Comparison of ENCODE assay signal across 19 cellular contexts in the genomic region with DNA sequence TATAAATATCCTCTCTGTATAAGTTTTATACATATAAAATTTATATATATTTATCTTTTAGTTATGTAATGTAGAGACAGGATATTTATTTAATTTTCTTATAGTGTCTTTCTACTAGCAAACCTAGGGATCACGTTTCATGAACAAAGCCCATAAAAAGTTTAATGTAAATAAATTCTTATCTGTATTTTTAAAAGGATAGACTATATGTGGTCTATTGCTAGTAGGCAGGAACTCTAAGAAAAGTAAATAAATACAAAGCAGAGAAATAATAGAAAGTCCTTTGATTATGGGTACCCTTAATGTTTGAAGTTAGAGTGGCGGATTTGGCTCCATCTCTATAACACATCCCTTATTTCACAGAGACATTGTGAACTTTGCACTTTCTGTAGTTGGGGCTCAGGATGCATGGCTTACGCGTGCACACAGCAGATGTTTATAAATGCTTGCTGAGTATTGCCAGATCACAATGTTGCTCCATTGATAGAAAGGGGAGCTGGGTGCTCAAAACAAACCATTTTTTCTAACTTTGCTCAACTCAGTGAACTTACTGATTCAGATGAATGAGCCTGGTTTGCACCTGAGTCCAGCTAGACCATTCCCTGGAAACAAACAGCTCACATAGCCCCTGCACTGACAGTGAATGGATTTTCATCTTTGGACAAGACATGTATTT.
"Had no signal": no experiment of that assay in that cellular context is flagged by ENCODE, and none has a peak within 500 bp of the region (broad histone marks: within the 10 kb centered on the region; RNA-seq: fewer than 3 reads in every experiment).

No MANE protein-coding gene starts in this region.

- DNase-seq: activated CD4-positive, alpha-beta memory T cell treated with anti-CD3 and anti-CD28 coated beads for 36 hours; activated CD4-positive, alpha-beta T cell treated with anti-CD3 and anti-CD28 coated beads for 36 hours; activated CD8-positive, alpha-beta memory T cell treated with anti-CD3 and anti-CD28 coated beads, Interleukin-2, amount 10 ng/mL, durations not matched to agents 7 days and 5 days; activated naive CD8-positive, alpha-beta T cell treated with anti-CD3 and anti-CD28 coated beads for 36 hours; amniotic stem cell; effector memory CD8-positive, alpha-beta T cell; foreskin keratinocyte; hippocampal formation; left colon; lower lobe of right lung; natural killer cell; posterior cingulate gyrus; stimulated activated CD4-positive, alpha-beta T cell treated with anti-CD3 and anti-CD28 coated beads, Interleukin-15, amount 100 ng/mL, for 24 hours; stimulated activated CD4-positive, alpha-beta T cell treated with anti-CD3 and anti-CD28 coated beads, Interleukin-2, amount 100 ng/mL, for 48 hours; stomach had no signal

- H3K4me1 ChIP-seq: lower lobe of right lung, stomach, vagina had no signal

- H3K9me3 ChIP-seq: lower lobe of right lung, stomach, vagina had no signal

- ATAC-seq: activated CD4-positive, alpha-beta T cell treated with anti-CD3 and anti-CD28 coated beads for 36 hours; activated CD8-positive, alpha-beta memory T cell treated with anti-CD3 and anti-CD28 coated beads, Interleukin-2, amount 10 ng/mL, durations not matched to agents 7 days and 5 days; effector memory CD8-positive, alpha-beta T cell; foreskin keratinocyte; left colon; lower lobe of right lung; natural killer cell; WTC11 had no signal

- H3K27me3 ChIP-seq: cardiac muscle cell, foreskin keratinocyte, stomach, vagina had no signal

- H3K4me3 ChIP-seq: cardiac muscle cell, lower lobe of right lung, stomach, vagina had no signal

- H3K36me3 ChIP-seq: cardiac muscle cell, vagina had no signal

- FAIRE-seq: islet of Langerhans had no signal
